Comparison of ENCODE assay signal across 20 cellular contexts in genomic region chr5:132653716-132654115, GRCh38. TPM values are rescaled to one million over a fixed set of nuclear protein-coding genes. Genes with fewer than 3 reads are reported as not detected.
"Had no signal": no experiment of that assay in that cellular context is flagged by ENCODE, and none has a peak within 500 bp of the region (broad histone marks: within the 10 kb centered on the region; RNA-seq: fewer than 3 reads in every experiment).

No MANE protein-coding gene starts in this region.

- H3K4me3 ChIP-seq: breast epithelium, dorsolateral prefrontal cortex, heart left ventricle, left lung, pancreas, tibial nerve had no signal

- H3K4me3 Mint-ChIP-seq: activated CD4-positive, alpha-beta memory T cell treated with anti-CD3 and anti-CD28 coated beads, Interleukin-2, amount 10 ng/mL, durations not matched to agents 7 days and 5 days; activated T-cell treated with anti-CD3 and anti-CD28 coated beads, Interleukin-2, amount 50 U/mL, for 72 hours; nephron progenitor cell had no signal

- FAIRE-seq: pancreas had no signal

- H3K27ac ChIP-seq: breast epithelium, dorsolateral prefrontal cortex, heart left ventricle, left lung, pancreas, tibial nerve had no signal

- H3K4me1 ChIP-seq: pancreas had no signal

- DNase-seq: activated CD4-positive, alpha-beta memory T cell treated with anti-CD3 and anti-CD28 coated beads, Interleukin-2, amount 10 ng/mL, durations not matched to agents 7 days and 5 days; activated CD4-positive, alpha-beta T cell treated with anti-CD3 and anti-CD28 coated beads for 1 hour; activated CD8-positive, alpha-beta memory T cell treated with anti-CD3 and anti-CD28 coated beads, Interleukin-2, amount 50 U/mL, for 4 hours; activated naive CD4-positive, alpha-beta T cell; activated T-cell treated with anti-CD3 and anti-CD28 coated beads, Interleukin-2, amount 50 U/mL, for 72 hours; aorta; dorsolateral prefrontal cortex; foreskin melanocyte; heart left ventricle; islet precursor cell; left lung; mesenchymal stem cell; nephron progenitor cell; pancreas; stimulated activated CD4-positive, alpha-beta T cell treated with anti-CD3 and anti-CD28 coated beads, Interleukin-15, amount 100 ng/mL, for 24 hours; stimulated activated CD4-positive, alpha-beta T cell treated with anti-CD3 and anti-CD28 coated beads, Interleukin-4, amount 100 ng/mL, for 24 hours had no signal

- H3K4me1 Mint-ChIP-seq: nephron progenitor cell had no signal

- H3K27ac Mint-ChIP-seq: activated CD4-positive, alpha-beta memory T cell treated with anti-CD3 and anti-CD28 coated beads, Interleukin-2, amount 10 ng/mL, durations not matched to agents 7 days and 5 days; activated T-cell treated with anti-CD3 and anti-CD28 coated beads, Interleukin-2, amount 50 U/mL, for 72 hours; nephron progenitor cell had no signal

- H3K36me3 ChIP-seq: breast epithelium, heart left ventricle, left lung, pancreas, tibial nerve had no signal

- H3K9me3 ChIP-seq: pancreas had no signal

RNA-seq across cellular contexts. Expression of gene IL13, which starts 4.3 kb away (rescaled TPM):
- total RNA-seq: aorta, cerebellum, esophagus mucosa, left lung, pancreas had no signal
- polyA plus RNA-seq: heart left ventricle had no signal

RNA-seq across cellular contexts. Expression of gene IL4, which starts 20.1 kb away (rescaled TPM):
- total RNA-seq: aorta, breast epithelium, cerebellum, dorsolateral prefrontal cortex, esophagus mucosa, heart left ventricle, left lung, pancreas, tibial nerve had no signal
- polyA plus RNA-seq: aorta, heart left ventricle, pancreas had no signal
